In genomic region chr2:44904578-44904977, GRCh38 we compare ENCODE assay signal across 35 cellular contexts. TPM values are rescaled to one million over a fixed set of nuclear protein-coding genes. Genes with fewer than 3 reads are reported as not detected.
"Had no signal": no experiment of that assay in that cellular context is flagged by ENCODE, and none has a peak within 500 bp of the region (broad histone marks: within the 10 kb centered on the region; RNA-seq: fewer than 3 reads in every experiment).

No MANE protein-coding gene starts in this region.

- H3K4me1 ChIP-seq: colonic mucosa, esophagus squamous epithelium, gastrocnemius medialis, heart right ventricle, left lung, lower lobe of right lung had no signal

- H3K27ac ChIP-seq: colonic mucosa, epithelial cell of prostate, esophagus squamous epithelium, gastrocnemius medialis, heart right ventricle, left lung, lower lobe of right lung had no signal

- H3K27me3 ChIP-seq: colonic mucosa had no signal

- H3K9me3 ChIP-seq: colonic mucosa had no signal

- H3K36me3 Mint-ChIP-seq: mesothelial cell of epicardium had no signal

- ATAC-seq: effector memory CD8-positive, alpha-beta T cell; esophagus mucosa; gastrocnemius medialis; heart right ventricle; left cardiac atrium; left lung; left ventricle myocardium superior; lower lobe of right lung; mucosa of descending colon had no signal

- FAIRE-seq: endometrium, islet of Langerhans, keratinocyte had no signal

- H3K9me3 Mint-ChIP-seq: dendritic cell treated with granulocyte-macrophage colony-stimulating factor and Interleukin-4, amounts not matched to agents 40 ng/mL and 50 ng/mL, for 4 days; effector memory CD8-positive, alpha-beta T cell; endodermal cell had no signal

- H3K36me3 ChIP-seq: colonic mucosa, esophagus squamous epithelium, gastrocnemius medialis, heart right ventricle, left lung, lower lobe of right lung had no signal

- H3K4me3 Mint-ChIP-seq: dendritic cell treated with granulocyte-macrophage colony-stimulating factor and Interleukin-4, amounts not matched to agents 40 ng/mL and 50 ng/mL, for 4 days; effector memory CD8-positive, alpha-beta T cell; endodermal cell; mesothelial cell of epicardium; naive B cell had no signal

- H3K4me3 ChIP-seq: colonic mucosa, esophagus squamous epithelium, gastrocnemius medialis, heart right ventricle, left lung, lower lobe of right lung, mucosa of descending colon had no signal

- DNase-seq: colonic mucosa; cortex of kidney; effector CD8-positive, alpha-beta T cell; effector memory CD8-positive, alpha-beta T cell; endodermal cell; erythroblast; esophagus squamous epithelium; foreskin fibroblast; foreskin melanocyte; gastrocnemius medialis; glutamatergic neuron; head of caudate nucleus; heart right ventricle; hippocampal formation; left cardiac atrium; left lung; left ventricle myocardium superior; lower lobe of right lung; mesenchymal stem cell; mucosa of descending colon; naive B cell had no signal

- H3K4me1 Mint-ChIP-seq: mesothelial cell of epicardium, naive B cell had no signal

RNA-seq across cellular contexts. Expression of gene SIX3, which starts 36.9 kb away (rescaled TPM):
- total RNA-seq: colonic mucosa, dermis microvascular lymphatic vessel endothelial cell, esophagus mucosa, esophagus squamous epithelium, gastrocnemius medialis, glomerular endothelial cell, heart right ventricle, kidney epithelial cell, left cardiac atrium, left lung, left ventricle myocardium superior, lower leg skin, lower lobe of right lung, lung microvascular endothelial cell, mesenteric fat pad, mesothelial cell of epicardium, mucosa of descending colon, myocyte had no signal
- polyA plus RNA-seq: heart right ventricle, keratinocyte had no signal
